In the genomic region with DNA sequence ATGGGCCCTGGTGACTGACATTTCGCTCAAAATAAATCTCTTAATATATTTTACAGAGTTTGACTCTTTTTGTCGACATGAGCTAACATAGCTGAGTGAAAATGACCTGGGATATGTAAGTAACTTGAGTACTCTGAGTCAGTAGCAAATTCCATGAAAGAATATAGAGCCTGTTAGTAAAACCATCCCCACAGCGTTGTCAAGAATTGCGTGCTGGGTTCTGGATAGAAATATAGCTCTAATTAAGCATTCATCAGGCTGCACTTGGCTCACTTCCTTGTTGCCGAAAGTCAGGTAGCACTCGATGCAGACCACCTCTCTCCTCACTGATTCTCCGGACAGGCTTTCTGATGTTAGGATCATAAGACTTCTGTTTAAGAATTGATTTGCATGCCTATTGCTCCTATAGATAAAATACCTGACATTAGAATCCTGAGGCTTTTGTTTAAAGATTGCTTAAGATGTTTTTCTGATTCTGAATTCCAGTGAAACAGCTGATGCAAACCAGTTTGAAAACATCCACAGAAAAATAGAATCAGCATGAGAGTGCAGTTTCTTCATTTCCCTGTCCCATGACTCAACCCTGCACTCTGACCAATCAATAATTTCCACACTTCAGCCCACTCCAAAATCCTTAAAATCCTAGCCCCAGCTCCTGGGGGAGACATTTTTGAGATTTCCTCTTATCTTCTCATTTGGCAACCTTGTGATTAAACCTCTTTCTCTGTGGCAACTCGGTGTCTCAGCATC, we compare ENCODE assay signal across 13 cellular contexts.
DNase-seq lines count a peak whose midpoint lies in the region; ATAC-seq and TF ChIP-seq lines count a peak whose summit lies in the region.
"Had no signal": no experiment of that assay in that cellular context is flagged by ENCODE, and none has a peak within 500 bp of the region (broad histone marks: within the 10 kb centered on the region; RNA-seq: fewer than 3 reads in every experiment).

No MANE protein-coding gene starts in this region.

- no peaks in the 10 kb centered on the region for H3K9me3 ChIP-seq in cardiac muscle cell (ENCODE audit: low read depth)
- H3K9me3 ChIP-seq in body of pancreas: no peaks in the 10 kb centered on the region
- H3K9me3 ChIP-seq in WERI-Rb-1 (ENCODE audit: severe bottlenecking): no peaks in the 10 kb centered on the region
- H3K9me3 ChIP-seq in aorta (ENCODE audit: control insufficient read depth, low read length): no peaks in the 10 kb centered on the region
- H3K9me3 ChIP-seq: SK-N-SH, tibial artery had no signal

- ATAC-seq in left cardiac atrium: no peak
- ATAC-seq in body of pancreas: peak; percentile 45
- no peak for ATAC-seq in stimulated activated naive CD8-positive, alpha-beta T cell treated with anti-CD3 and anti-CD28 coated beads, Interleukin-15, amount 100 ng/mL, for 72 hours
- no peak for ATAC-seq in aorta (ENCODE audit: low FRiP score)
- ATAC-seq: naive thymus-derived CD8-positive, alpha-beta T cell had no signal

- DNase-seq in cardiac muscle cell (ENCODE audit: low read depth in 1 of 2, low spot score in 1 of 2) (peak; percentile 6 to 81), left cardiac atrium (no peak), body of pancreas (no peak), kidney glomerular epithelial cell (lab: John Stamatoyannopoulos, UW) (peak; percentile 59), GM13977 (ENCODE audit: low spot score) (no peak), WERI-Rb-1 (no peak), aorta (no peak)
- DNase-seq in stimulated activated naive CD8-positive, alpha-beta T cell treated with anti-CD3 and anti-CD28 coated beads, Interleukin-15, amount 100 ng/mL, for 72 hours: no peak
- DNase-seq: activated CD4-positive, CD25-positive, alpha-beta regulatory T cell; naive thymus-derived CD8-positive, alpha-beta T cell; SK-N-SH; tibial artery had no signal

- in situ Hi-C loops in GM13977 (cut with MboI; ENCODE audit: low pct_unique_long_range_greater_than_20kb, low sequenced_read_pairs, unreplicated experiment): no loop called here

- H3K4me1 Mint-ChIP-seq in stimulated activated naive CD8-positive, alpha-beta T cell treated with anti-CD3 and anti-CD28 coated beads, Interleukin-15, amount 100 ng/mL, for 72 hours: no peaks in the 10 kb centered on the region
- H3K4me1 Mint-ChIP-seq: naive thymus-derived CD8-positive, alpha-beta T cell had no signal

- H3K27ac ChIP-seq in cardiac muscle cell (peak overlapping the region; percentile 85), body of pancreas (no peak overlapping the region), WERI-Rb-1 (no peak overlapping the region), aorta (ENCODE audit: low read depth in 1 of 2, low read length in 2 of 2) (no peak overlapping the region)
- H3K27ac ChIP-seq: skin epidermis, tibial artery had no signal

- H3K27me3 Mint-ChIP-seq in stimulated activated naive CD8-positive, alpha-beta T cell treated with anti-CD3 and anti-CD28 coated beads, Interleukin-15, amount 100 ng/mL, for 72 hours: peaks cover 50% of the 10 kb centered on the region

- H3K9me3 Mint-ChIP-seq in stimulated activated naive CD8-positive, alpha-beta T cell treated with anti-CD3 and anti-CD28 coated beads, Interleukin-15, amount 100 ng/mL, for 72 hours: no peaks in the 10 kb centered on the region
- H3K9me3 Mint-ChIP-seq: naive thymus-derived CD8-positive, alpha-beta T cell had no signal

- 54 to 60% methylated on average over 8 of the region's 8 CpGs for WGBS in body of pancreas, 2 donors
- 57 to 62% methylated on average over 8 of the region's 8 CpGs for WGBS in aorta, 2 donors

- H3K4me3 ChIP-seq in cardiac muscle cell (no peak overlapping the region), body of pancreas (no peak overlapping the region), WERI-Rb-1 (ENCODE audit: low read depth, low read length) (no peak overlapping the region), aorta (ENCODE audit: low read length in 2 of 2) (no peak overlapping the region)
- H3K4me3 ChIP-seq: skin epidermis, tibial artery had no signal

- no peak for TF ChIP-seq CTCF in cardiac muscle cell (IDR thresholded peaks at IDR 0.05; ENCODE audit: low read depth, low read length)
- no peak for TF ChIP-seq CTCF in body of pancreas (IDR thresholded peaks at IDR 0.05)
- no peak for TF ChIP-seq CTCF in GM13977 (IDR thresholded peaks at IDR 0.05; ENCODE audit: extremely low read depth, insufficient read depth, missing control alignments)
- TF ChIP-seq CTCF in WERI-Rb-1 (IDR thresholded peaks at IDR 0.05; ENCODE audit: low read depth, low read length): no peak

- H3K27ac Mint-ChIP-seq in stimulated activated naive CD8-positive, alpha-beta T cell treated with anti-CD3 and anti-CD28 coated beads, Interleukin-15, amount 100 ng/mL, for 72 hours: no peak overlapping the region
- H3K27ac Mint-ChIP-seq: naive thymus-derived CD8-positive, alpha-beta T cell had no signal

- H3K27me3 ChIP-seq in cardiac muscle cell (no peaks in the 10 kb centered on the region), body of pancreas (peaks cover 0 to 3% of the 10 kb centered on the region in 2 donors), WERI-Rb-1 (ENCODE audit: insufficient read depth, low read depth, severe bottlenecking) (no peaks in the 10 kb centered on the region), aorta (ENCODE audit: control insufficient read depth in 1 of 2, insufficient read depth in 2 of 2, low read length in 1 of 2) (peaks cover 0 to 3% of the 10 kb centered on the region in 2 donors)
- H3K27me3 ChIP-seq: tibial artery had no signal

- H3K4me3 Mint-ChIP-seq in stimulated activated naive CD8-positive, alpha-beta T cell treated with anti-CD3 and anti-CD28 coated beads, Interleukin-15, amount 100 ng/mL, for 72 hours: no peak overlapping the region
- H3K4me3 Mint-ChIP-seq: naive thymus-derived CD8-positive, alpha-beta T cell had no signal

- H3K4me1 ChIP-seq in cardiac muscle cell (ENCODE audit: low read depth) (peaks cover 52% of the 10 kb centered on the region), body of pancreas (no peaks in the 10 kb centered on the region), aorta (ENCODE audit: control insufficient read depth in 1 of 2, insufficient read depth in 2 of 2, low read length in 2 of 2) (no peaks in the 10 kb centered on the region)
- H3K4me1 ChIP-seq: tibial artery had no signal

- intact Hi-C loops in left cardiac atrium (cut with DNase I) (no loop called here), body of pancreas (cut with DNase I) (no loop called here), aorta (cut with DNase I) (no loop called here)

- H3K36me3 ChIP-seq in cardiac muscle cell (no peaks in the 10 kb centered on the region), body of pancreas (replicated peaks in 1 of 2; ENCODE audit: insufficient read depth in 1 of 2, low read depth in 2 of 2) (no peaks in the 10 kb centered on the region), WERI-Rb-1 (no peaks in the 10 kb centered on the region), aorta (ENCODE audit: control insufficient read depth in 1 of 2, insufficient read depth in 2 of 2, low read length in 1 of 2) (no peaks in the 10 kb centered on the region)
- H3K36me3 ChIP-seq: tibial artery had no signal

- no peak for TF ChIP-seq POLR2A in body of pancreas (IDR thresholded peaks at IDR 0.05)

Comparison
In these comparisons a context has a peak if more than half of its experiments do, and no peak if none do; other contexts are left out.
1. DNase-seq: peak in cardiac muscle cell (2 of 2) and kidney glomerular epithelial cell (single experiment); none in left cardiac atrium (single experiment), body of pancreas (0 of 4), GM13977 (single experiment), WERI-Rb-1 (single experiment), stimulated activated naive CD8-positive, alpha-beta T cell treated with anti-CD3 and anti-CD28 coated beads, Interleukin-15, amount 100 ng/mL, for 72 hours (0 of 2) and aorta (0 of 2).